In the genomic region with DNA sequence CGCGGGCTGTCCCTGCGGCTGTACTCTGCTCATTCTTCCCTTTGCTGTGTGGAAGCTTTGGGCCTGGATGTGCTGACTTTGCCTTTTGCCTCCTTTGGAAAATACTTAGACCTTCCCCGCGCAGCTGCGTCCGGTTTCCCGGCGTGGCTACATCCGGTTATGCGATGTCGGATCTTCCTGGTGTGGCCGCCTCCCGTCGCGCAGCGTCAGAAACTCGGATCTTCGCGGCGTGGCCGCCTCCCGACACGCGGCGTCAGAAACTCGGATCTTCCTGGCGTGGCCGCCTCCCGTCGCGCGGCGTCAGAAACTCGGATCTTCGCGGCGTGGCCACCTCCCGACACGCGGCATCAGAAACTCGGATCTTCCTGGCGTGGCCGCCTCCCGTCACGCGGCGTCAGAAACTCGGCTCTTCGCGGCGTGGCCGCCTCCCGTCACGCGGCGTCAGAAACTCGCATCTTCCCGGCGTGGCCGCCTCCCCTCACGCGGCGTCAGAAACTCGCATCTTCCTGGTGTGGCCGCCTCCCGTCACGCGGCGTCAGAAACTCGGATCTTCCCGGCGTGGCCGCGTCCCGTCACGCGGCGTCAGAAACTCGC, we compare ENCODE assay signal across 13 cellular contexts.
"Had no signal": no experiment of that assay in that cellular context is flagged by ENCODE, and none has a peak within 500 bp of the region (broad histone marks: within the 10 kb centered on the region; RNA-seq: fewer than 3 reads in every experiment).

No MANE protein-coding gene starts in this region.

- H3K27me3 Mint-ChIP-seq: stimulated activated naive B cell treated with anti-CD40 and anti-IgM and Interleukin-4, amounts not matched to agents 10 μg/mL and 1 μg/mL and 100 μg/mL, for 72 hours had no signal

- H3K4me3 ChIP-seq: body of pancreas, suprapubic skin had no signal

- H3K4me3 Mint-ChIP-seq: stimulated activated naive B cell treated with anti-CD40 and anti-IgM and Interleukin-4, amounts not matched to agents 10 μg/mL and 1 μg/mL and 100 μg/mL, for 72 hours; T-helper 1 cell treated with Interleukin-12 subunit alpha and Interleukin-12 subunit beta and Interleukin-4 antibody, amounts not matched to agents 30 μg/mL and 1 μg/mL, for 36 hours had no signal

- H3K9me3 Mint-ChIP-seq: stimulated activated naive B cell treated with anti-CD40 and anti-IgM and Interleukin-4, amounts not matched to agents 10 μg/mL and 1 μg/mL and 100 μg/mL, for 72 hours; T-helper 1 cell treated with Interleukin-12 subunit alpha and Interleukin-12 subunit beta and Interleukin-4 antibody, amounts not matched to agents 30 μg/mL and 1 μg/mL, for 36 hours had no signal

- H3K9me3 ChIP-seq: body of pancreas, suprapubic skin had no signal

- H3K27me3 ChIP-seq: body of pancreas, suprapubic skin had no signal

- H3K27ac Mint-ChIP-seq: stimulated activated naive B cell treated with anti-CD40 and anti-IgM and Interleukin-4, amounts not matched to agents 10 μg/mL and 1 μg/mL and 100 μg/mL, for 72 hours; T-helper 1 cell treated with Interleukin-12 subunit alpha and Interleukin-12 subunit beta and Interleukin-4 antibody, amounts not matched to agents 30 μg/mL and 1 μg/mL, for 36 hours had no signal

- DNase-seq: activated CD4-positive, CD25-positive, alpha-beta regulatory T cell; activated naive CD4-positive, alpha-beta T cell treated with anti-CD3 and anti-CD28 coated beads, Interleukin-2, amount 50 U/mL, for 16 hours; activated T-cell treated with anti-CD3 and anti-CD28 coated beads, Interleukin-2, amount 50 U/mL, for 1 hour; body of pancreas; cerebellar nuclear complex; dermis blood vessel endothelial cell; retina; stimulated activated CD4-positive, alpha-beta T cell treated with anti-CD3 and anti-CD28 coated beads, Interleukin-2, amount 100 ng/mL, for 24 hours; stimulated activated naive B cell treated with anti-CD40 and anti-IgM and Interleukin-4, amounts not matched to agents 10 μg/mL and 1 μg/mL and 100 μg/mL, for 72 hours had no signal

- H3K9ac ChIP-seq: parathyroid adenoma had no signal

- ATAC-seq: body of pancreas; SK-N-SH treated with all-trans-retinoic acid at 6 μM for 48 hours; stimulated activated naive B cell treated with anti-CD40 and anti-IgM and Interleukin-4, amounts not matched to agents 10 μg/mL and 1 μg/mL and 100 μg/mL, for 72 hours had no signal

- H3K4me1 ChIP-seq: body of pancreas, parathyroid adenoma had no signal

- H3K27ac ChIP-seq: body of pancreas, parathyroid adenoma, suprapubic skin had no signal
